1 cellular context compared by ENCODE assay signal in the genomic region with DNA sequence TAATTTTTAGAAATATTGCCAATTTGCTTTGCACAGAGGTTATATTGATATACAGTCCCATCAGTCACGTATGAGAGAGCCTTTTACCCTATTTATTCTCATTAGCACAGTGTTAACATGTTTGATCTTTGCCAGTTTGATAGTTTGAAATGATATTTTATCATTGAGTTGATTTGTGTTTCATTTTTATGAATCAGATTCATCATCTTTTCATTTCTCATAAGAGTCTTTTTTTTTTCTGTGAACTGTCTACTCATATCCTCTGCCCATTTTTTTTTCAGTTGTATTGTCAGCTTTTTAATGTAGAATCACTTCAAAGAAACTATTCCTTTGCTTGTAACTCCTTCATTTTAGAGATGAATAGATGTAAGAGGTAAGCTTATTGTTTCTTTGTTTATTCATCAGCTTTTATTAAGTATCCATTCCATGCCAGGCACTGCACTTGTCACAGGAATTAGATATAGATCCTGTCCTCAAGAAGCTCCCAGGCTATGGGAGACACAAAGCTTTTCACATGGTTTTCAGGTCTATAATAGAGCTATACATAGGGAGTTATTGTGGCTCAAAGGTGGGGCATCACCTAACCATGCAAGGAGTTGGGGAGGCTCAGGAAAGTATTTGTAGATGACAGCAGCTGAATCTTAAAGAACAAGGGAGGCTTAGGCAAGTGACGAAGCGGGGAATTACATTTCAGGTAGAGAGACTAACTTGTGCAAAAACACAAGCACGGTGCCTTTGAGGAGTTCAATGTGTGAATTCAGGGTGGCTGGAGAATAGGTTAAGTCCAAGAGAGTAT.
TF ChIP-seq lines count a peak whose summit lies in the region.

No MANE protein-coding gene starts in this region.

TF ChIP-seq in GM23338, 12 proteins besides CTCF, POLR2A, EP300 and RAD21:
- TF ChIP-seq STAT1 (IDR thresholded peaks at IDR 0.05; ENCODE audit: unreplicated experiment) (no peak), JUNB (IDR thresholded peaks at IDR 0.05; ENCODE audit: unreplicated experiment) (no peak), POLR2AphosphoS5 (IDR thresholded peaks at IDR 0.05; ENCODE audit: low read depth) (no peak), NANOG (IDR thresholded peaks at IDR 0.05; ENCODE audit: borderline replicate concordance) (no peak), CREB1 (CRISPR knock-in tag; IDR thresholded peaks at IDR 0.05; ENCODE audit: low read depth) (no peak), EZH2 (IDR thresholded peaks at IDR 0.05; ENCODE audit: low read depth, unreplicated experiment) (no peak), ZNF331 (CRISPR knock-in tag; IDR thresholded peaks at IDR 0.05; ENCODE audit: low read depth) (no peak), EZH2phosphoT487 (IDR thresholded peaks at IDR 0.05; ENCODE audit: unreplicated experiment) (no peak), ZNF114 (CRISPR knock-in tag; IDR thresholded peaks at IDR 0.05) (no peak)
- TF ChIP-seq, protein P1, sequence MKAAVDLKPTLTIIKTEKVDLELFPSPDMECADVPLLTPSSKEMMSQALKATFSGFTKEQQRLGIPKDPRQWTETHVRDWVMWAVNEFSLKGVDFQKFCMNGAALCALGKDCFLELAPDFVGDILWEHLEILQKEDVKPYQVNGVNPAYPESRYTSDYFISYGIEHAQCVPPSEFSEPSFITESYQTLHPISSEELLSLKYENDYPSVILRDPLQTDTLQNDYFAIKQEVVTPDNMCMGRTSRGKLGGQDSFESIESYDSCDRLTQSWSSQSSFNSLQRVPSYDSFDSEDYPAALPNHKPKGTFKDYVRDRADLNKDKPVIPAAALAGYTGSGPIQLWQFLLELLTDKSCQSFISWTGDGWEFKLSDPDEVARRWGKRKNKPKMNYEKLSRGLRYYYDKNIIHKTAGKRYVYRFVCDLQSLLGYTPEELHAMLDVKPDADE (IDR thresholded peaks at IDR 0.05) = no peak
- TF ChIP-seq, protein P2, sequence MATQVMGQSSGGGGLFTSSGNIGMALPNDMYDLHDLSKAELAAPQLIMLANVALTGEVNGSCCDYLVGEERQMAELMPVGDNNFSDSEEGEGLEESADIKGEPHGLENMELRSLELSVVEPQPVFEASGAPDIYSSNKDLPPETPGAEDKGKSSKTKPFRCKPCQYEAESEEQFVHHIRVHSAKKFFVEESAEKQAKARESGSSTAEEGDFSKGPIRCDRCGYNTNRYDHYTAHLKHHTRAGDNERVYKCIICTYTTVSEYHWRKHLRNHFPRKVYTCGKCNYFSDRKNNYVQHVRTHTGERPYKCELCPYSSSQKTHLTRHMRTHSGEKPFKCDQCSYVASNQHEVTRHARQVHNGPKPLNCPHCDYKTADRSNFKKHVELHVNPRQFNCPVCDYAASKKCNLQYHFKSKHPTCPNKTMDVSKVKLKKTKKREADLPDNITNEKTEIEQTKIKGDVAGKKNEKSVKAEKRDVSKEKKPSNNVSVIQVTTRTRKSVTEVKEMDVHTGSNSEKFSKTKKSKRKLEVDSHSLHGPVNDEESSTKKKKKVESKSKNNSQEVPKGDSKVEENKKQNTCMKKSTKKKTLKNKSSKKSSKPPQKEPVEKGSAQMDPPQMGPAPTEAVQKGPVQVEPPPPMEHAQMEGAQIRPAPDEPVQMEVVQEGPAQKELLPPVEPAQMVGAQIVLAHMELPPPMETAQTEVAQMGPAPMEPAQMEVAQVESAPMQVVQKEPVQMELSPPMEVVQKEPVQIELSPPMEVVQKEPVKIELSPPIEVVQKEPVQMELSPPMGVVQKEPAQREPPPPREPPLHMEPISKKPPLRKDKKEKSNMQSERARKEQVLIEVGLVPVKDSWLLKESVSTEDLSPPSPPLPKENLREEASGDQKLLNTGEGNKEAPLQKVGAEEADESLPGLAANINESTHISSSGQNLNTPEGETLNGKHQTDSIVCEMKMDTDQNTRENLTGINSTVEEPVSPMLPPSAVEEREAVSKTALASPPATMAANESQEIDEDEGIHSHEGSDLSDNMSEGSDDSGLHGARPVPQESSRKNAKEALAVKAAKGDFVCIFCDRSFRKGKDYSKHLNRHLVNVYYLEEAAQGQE (IDR thresholded peaks at IDR 0.05; ENCODE audit: unreplicated experiment) = no peak
- TF ChIP-seq, protein P3, sequence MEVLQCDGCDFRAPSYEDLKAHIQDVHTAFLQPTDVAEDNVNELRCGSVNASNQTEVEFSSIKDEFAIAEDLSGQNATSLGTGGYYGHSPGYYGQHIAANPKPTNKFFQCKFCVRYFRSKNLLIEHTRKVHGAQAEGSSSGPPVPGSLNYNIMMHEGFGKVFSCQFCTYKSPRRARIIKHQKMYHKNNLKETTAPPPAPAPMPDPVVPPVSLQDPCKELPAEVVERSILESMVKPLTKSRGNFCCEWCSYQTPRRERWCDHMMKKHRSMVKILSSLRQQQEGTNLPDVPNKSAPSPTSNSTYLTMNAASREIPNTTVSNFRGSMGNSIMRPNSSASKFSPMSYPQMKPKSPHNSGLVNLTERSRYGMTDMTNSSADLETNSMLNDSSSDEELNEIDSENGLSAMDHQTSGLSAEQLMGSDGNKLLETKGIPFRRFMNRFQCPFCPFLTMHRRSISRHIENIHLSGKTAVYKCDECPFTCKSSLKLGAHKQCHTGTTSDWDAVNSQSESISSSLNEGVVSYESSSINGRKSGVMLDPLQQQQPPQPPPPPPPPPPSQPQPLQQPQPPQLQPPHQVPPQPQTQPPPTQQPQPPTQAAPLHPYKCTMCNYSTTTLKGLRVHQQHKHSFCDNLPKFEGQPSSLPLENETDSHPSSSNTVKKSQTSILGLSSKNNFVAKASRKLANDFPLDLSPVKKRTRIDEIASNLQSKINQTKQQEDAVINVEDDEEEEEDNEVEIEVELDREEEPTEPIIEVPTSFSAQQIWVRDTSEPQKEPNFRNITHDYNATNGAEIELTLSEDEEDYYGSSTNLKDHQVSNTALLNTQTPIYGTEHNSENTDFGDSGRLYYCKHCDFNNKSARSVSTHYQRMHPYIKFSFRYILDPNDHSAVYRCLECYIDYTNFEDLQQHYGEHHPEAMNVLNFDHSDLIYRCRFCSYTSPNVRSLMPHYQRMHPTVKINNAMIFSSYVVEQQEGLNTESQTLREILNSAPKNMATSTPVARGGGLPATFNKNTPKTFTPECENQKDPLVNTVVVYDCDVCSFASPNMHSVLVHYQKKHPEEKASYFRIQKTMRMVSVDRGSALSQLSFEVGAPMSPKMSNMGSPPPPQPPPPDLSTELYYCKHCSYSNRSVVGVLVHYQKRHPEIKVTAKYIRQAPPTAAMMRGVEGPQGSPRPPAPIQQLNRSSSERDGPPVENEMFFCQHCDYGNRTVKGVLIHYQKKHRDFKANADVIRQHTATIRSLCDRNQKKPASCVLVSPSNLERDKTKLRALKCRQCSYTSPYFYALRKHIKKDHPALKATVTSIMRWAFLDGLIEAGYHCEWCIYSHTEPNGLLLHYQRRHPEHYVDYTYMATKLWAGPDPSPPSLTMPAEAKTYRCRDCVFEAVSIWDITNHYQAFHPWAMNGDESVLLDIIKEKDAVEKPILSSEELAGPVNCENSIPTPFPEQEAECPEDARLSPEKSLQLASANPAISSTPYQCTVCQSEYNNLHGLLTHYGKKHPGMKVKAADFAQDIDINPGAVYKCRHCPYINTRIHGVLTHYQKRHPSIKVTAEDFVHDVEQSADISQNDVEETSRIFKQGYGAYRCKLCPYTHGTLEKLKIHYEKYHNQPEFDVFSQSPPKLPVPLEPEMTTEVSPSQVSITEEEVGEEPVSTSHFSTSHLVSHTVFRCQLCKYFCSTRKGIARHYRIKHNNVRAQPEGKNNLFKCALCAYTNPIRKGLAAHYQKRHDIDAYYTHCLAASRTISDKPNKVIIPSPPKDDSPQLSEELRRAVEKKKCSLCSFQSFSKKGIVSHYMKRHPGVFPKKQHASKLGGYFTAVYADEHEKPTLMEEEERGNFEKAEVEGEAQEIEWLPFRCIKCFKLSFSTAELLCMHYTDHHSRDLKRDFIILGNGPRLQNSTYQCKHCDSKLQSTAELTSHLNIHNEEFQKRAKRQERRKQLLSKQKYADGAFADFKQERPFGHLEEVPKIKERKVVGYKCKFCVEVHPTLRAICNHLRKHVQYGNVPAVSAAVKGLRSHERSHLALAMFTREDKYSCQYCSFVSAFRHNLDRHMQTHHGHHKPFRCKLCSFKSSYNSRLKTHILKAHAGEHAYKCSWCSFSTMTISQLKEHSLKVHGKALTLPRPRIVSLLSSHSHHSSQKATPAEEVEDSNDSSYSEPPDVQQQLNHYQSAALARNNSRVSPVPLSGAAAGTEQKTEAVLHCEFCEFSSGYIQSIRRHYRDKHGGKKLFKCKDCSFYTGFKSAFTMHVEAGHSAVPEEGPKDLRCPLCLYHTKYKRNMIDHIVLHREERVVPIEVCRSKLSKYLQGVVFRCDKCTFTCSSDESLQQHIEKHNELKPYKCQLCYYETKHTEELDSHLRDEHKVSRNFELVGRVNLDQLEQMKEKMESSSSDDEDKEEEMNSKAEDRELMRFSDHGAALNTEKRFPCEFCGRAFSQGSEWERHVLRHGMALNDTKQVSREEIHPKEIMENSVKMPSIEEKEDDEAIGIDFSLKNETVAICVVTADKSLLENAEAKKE (CRISPR knock-in tag; IDR thresholded peaks at IDR 0.05) = no peak
